In the genomic region with DNA sequence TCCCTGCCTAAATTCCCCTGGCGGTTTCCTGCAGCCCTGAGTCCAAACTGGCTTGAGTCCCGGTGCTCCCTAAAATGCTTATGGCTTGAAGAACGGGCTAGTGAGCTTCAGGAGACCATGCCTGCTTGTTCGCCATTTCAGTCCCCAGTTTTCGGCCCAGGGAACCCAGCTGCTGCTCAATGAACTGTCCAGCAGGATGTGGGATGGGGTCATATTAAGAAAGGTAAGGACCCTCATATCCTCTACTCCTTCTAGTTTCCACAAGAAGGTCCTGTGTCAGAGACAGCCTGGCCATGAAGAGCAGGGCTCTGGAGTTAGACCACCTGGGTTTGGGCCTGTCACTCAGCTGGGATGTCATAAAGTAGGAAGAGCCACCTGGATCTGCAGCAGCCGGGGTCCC, we compare ENCODE assay signal across 24 cellular contexts. TPM values are rescaled to one million over a fixed set of nuclear protein-coding genes. Genes with fewer than 3 reads are reported as not detected.
DNase-seq lines count a peak whose midpoint lies in the region; ATAC-seq and TF ChIP-seq lines count a peak whose summit lies in the region.
"Had no signal": no experiment of that assay in that cellular context is flagged by ENCODE, and none has a peak within 500 bp of the region (broad histone marks: within the 10 kb centered on the region; RNA-seq: fewer than 3 reads in every experiment).

No MANE protein-coding gene starts in this region.

- TF ChIP-seq POLR2A in esophagus muscularis mucosa (IDR thresholded peaks at IDR 0.05; ENCODE audit: low read depth) (no peak), sigmoid colon (IDR thresholded peaks at IDR 0.05) (no peak), uterus (IDR thresholded peaks at IDR 0.05) (no peak)

- H3K27ac ChIP-seq in SK-N-SH (ENCODE audit: low read depth in 2 of 2, low read length in 1 of 2): no peak overlapping the region
- peak overlapping the region; percentile 82 to 92 (median 92) for H3K27ac ChIP-seq in esophagus muscularis mucosa (replicated peaks in 1 of 4)
- peak overlapping the region; percentile 87 to 95 (median 92) for H3K27ac ChIP-seq in sigmoid colon
- H3K27ac ChIP-seq in uterus: peak overlapping the region; percentile 93 to 96
- H3K27ac ChIP-seq: 22Rv1 had no signal

- H3K36me3 ChIP-seq in SK-N-SH (replicated peaks in 1 of 2; ENCODE audit: control insufficient read depth in 1 of 2, insufficient read depth in 2 of 2, low read length in 1 of 2) (peaks cover 45 to 59% of the 10 kb centered on the region in 2 experiments), esophagus muscularis mucosa (peaks cover 87 to 100% (median 98%) of the 10 kb centered on the region in 4 donors), sigmoid colon (peaks cover 65 to 99% (median 92%) of the 10 kb centered on the region in 4 donors), uterus (no peaks in the 10 kb centered on the region)

- H3K27me3 ChIP-seq in SK-N-SH (ENCODE audit: insufficient read depth) (no peaks in the 10 kb centered on the region), esophagus muscularis mucosa (no peaks in the 10 kb centered on the region), sigmoid colon (no peaks in the 10 kb centered on the region), uterus (no peaks in the 10 kb centered on the region)

- DNase-seq in SK-N-SH: no peak
- no peak for DNase-seq in esophagus muscularis mucosa (ENCODE audit: extremely low spot score)
- no peak for DNase-seq in sigmoid colon
- DNase-seq in uterus: no peak
- DNase-seq in RPMI8226: no peak
- DNase-seq in cerebellar nuclear complex (lab: John Stamatoyannopoulos, UW): no peak
- DNase-seq: Calu3, DND-41, Kasumi-1, NCI-H1092 treated with DMSO at 0.1 percent for 48 hours, NCI-H1436, NCI-H187, NCI-H2081 treated with DMSO at 0.1 percent for 48 hours, NCI-H2171, NCI-H345, NCI-H524, NCI-H748 treated with DMSO at 0.1 percent for 48 hours, SHP77 had no signal

- ATAC-seq in SK-N-SH treated with all-trans-retinoic acid at 6 μM for 48 hours (no peak), HG02678 (IDR thresholded peaks at IDR 0.05; ENCODE audit: unreplicated experiment) (no peak)
- ATAC-seq: HCT116, HepG2, K562 had no signal

- no peak for TF ChIP-seq CTCF in SK-N-SH (IDR thresholded peaks at IDR 0.05)
- no peak for TF ChIP-seq CTCF in esophagus muscularis mucosa (IDR thresholded peaks at IDR 0.05)
- TF ChIP-seq CTCF in sigmoid colon (IDR thresholded peaks at IDR 0.05): no peak
- no peak for TF ChIP-seq CTCF in uterus (IDR thresholded peaks at IDR 0.05)

- no peak overlapping the region for H3K4me3 ChIP-seq in SK-N-SH (ENCODE audit: low read depth in 2 of 2, low read length in 1 of 2)
- no peak overlapping the region for H3K4me3 ChIP-seq in esophagus muscularis mucosa
- H3K4me3 ChIP-seq in sigmoid colon: no peak overlapping the region
- H3K4me3 ChIP-seq in uterus: no peak overlapping the region
- H3K4me3 ChIP-seq: K562 had no signal

- no peaks in the 10 kb centered on the region for H3K9me2 ChIP-seq in SK-N-SH

- TF ChIP-seq EP300 in SK-N-SH (IDR thresholded peaks at IDR 0.05; ENCODE audit: borderline replicate concordance in 1 of 2, low read depth in 1 of 2, low read length in 1 of 2) (no peak), esophagus muscularis mucosa (IDR thresholded peaks at IDR 0.05) (no peak), sigmoid colon (IDR thresholded peaks at IDR 0.05) (no peak)

- H2AFZ ChIP-seq in SK-N-SH (ENCODE audit: low read depth): no peak overlapping the region

- POLR2A ChIA-PET in SK-N-SH (lab: Yijun Ruan, JAX): no interaction called here

- TF ChIP-seq RAD21 in SK-N-SH (IDR thresholded peaks at IDR 0.05; ENCODE audit: low read length): no peak

- peaks cover 0 to 16% of the 10 kb centered on the region in 2 experiments; a peak in 2 of 4 replicates for H3K4me1 ChIP-seq in SK-N-SH (ENCODE audit: control insufficient read depth in 1 of 2, insufficient read depth in 2 of 2, low read depth in 1 of 2, low read length in 1 of 2)
- H3K4me1 ChIP-seq in esophagus muscularis mucosa: peaks cover 7 to 73% (median 59%) of the 10 kb centered on the region in 4 donors
- peaks cover 0 to 53% (median 46%) of the 10 kb centered on the region in 4 donors for H3K4me1 ChIP-seq in sigmoid colon
- peaks cover 4 to 19% of the 10 kb centered on the region in 2 donors for H3K4me1 ChIP-seq in uterus

- 95% methylated on average over 5 of the region's 6 CpGs for WGBS in SK-N-SH (ENCODE audit: low lambda C conversion rate)
- WGBS in esophagus muscularis mucosa: 75% methylated on average over 6 of the region's 6 CpGs
- WGBS in sigmoid colon, 2 donors: 91 to 92% methylated on average over 6 of the region's 6 CpGs

- H3K9ac ChIP-seq in SK-N-SH: no peak overlapping the region

- peaks cover 3% of the 10 kb centered on the region; the same call in 1 of the 2 replicates for H3K79me2 ChIP-seq in SK-N-SH (ENCODE audit: insufficient read depth)

- peaks cover 24% of the 10 kb centered on the region for H3F3A ChIP-seq in SK-N-SH (replicated peaks; ENCODE audit: insufficient read depth)

- intact Hi-C loops in esophagus muscularis mucosa (cut with DNase I): no loop called here
- intact Hi-C loops in sigmoid colon (cut with DNase I): no loop called here
- intact Hi-C loops in uterus (cut with DNase I; ENCODE audit: low total_unique reads): no loop called here

- no peak overlapping the region for H3K4me2 ChIP-seq in SK-N-SH

- CTCF ChIA-PET in SK-N-SH (lab: Yijun Ruan, JAX): interaction anchor here (1.5 kb wide), 1 partner anchor 46 kb away, joined by 5 read pairs; no protein-coding TSS in a partner anchor

- H3K9me3 ChIP-seq in SK-N-SH (no peaks in the 10 kb centered on the region), esophagus muscularis mucosa (no peaks in the 10 kb centered on the region), sigmoid colon (no peaks in the 10 kb centered on the region), uterus (no peaks in the 10 kb centered on the region)

- no peaks in the 10 kb centered on the region for H4K20me1 ChIP-seq in SK-N-SH (ENCODE audit: insufficient read depth)

TF ChIP-seq in SK-N-SH treated with all-trans-retinoic acid at 6 μM for 48 hours, 23 proteins besides CTCF, POLR2A, EP300 and RAD21:
- TF ChIP-seq ZNF565 (CRISPR knock-in tag; conservative IDR thresholded peaks at IDR 0.05; ENCODE audit: low read depth): no peak
- TF ChIP-seq ZNF70 (CRISPR knock-in tag; IDR thresholded peaks at IDR 0.05): peak; percentile 93
- no peak for TF ChIP-seq GLIS3 (CRISPR knock-in tag; IDR thresholded peaks at IDR 0.05)
TF ChIP-seq in SK-N-SH treated with all-trans-retinoic acid at 6 μM for 48 hours: peak in this region for 1.

TF ChIP-seq in SK-N-SH, 30 proteins besides CTCF, POLR2A, EP300 and RAD21:
- no peak for TF ChIP-seq FOXM1 (IDR thresholded peaks at IDR 0.05; ENCODE audit: low read depth)
- TF ChIP-seq RCOR1 (IDR thresholded peaks at IDR 0.05; ENCODE audit: low read length): no peak

RNA-seq across cellular contexts. Expression of a gene that starts 17.0 kb away (rescaled TPM):
- polyA plus RNA-seq in SK-N-SH (2012; rRNA removed) (12.7 and 18.9 TPM in 2 replicates), sigmoid colon (10 to 100 TPM in 1 of 3 donors, 1 to 10 TPM in 2; 1.2 to 13.0 (median 2.1) TPM)
- 8.5 and 13.1 TPM in 2 replicates for polyA plus RNA-seq in SK-N-SH (2012; cell fraction: cytosol; rRNA removed)
- 25.0 and 27.1 TPM in 2 replicates for polyA plus RNA-seq in SK-N-SH (2012; cell fraction: nucleus; rRNA removed)
- total RNA-seq in esophagus muscularis mucosa (1 to 10 TPM; 1.4 to 6.6 (median 3.4) TPM), sigmoid colon (1 to 10 TPM in 3 of 4 donors, under 1 TPM in 1; 0.99 to 6.0 (median 2.8) TPM), uterus (10 to 100 TPM in 1 of 4 donors, 1 to 10 TPM in 3; 1.8 to 21.8 (median 2.6) TPM)

RNA-seq across cellular contexts. Expression of a gene that starts 24.8 kb away (rescaled TPM):
- polyA plus RNA-seq in SK-N-SH (2012; rRNA removed) (63.9 and 92.4 TPM in 2 replicates), sigmoid colon (100 to 1,000 TPM in 1 of 3 donors, 10 to 100 TPM in 2; 29.8 to 130 (median 89.4) TPM)
- 53.5 and 70.6 TPM in 2 replicates for polyA plus RNA-seq in SK-N-SH (2012; cell fraction: cytosol; rRNA removed)
- 95.9 and 113 TPM in 2 replicates for polyA plus RNA-seq in SK-N-SH (2012; cell fraction: nucleus; rRNA removed)
- total RNA-seq in esophagus muscularis mucosa (1,000 to 10,000 TPM; 1,125 to 1,746 (median 1,157) TPM), sigmoid colon (1,000 to 10,000 TPM in 2 of 4 donors, 100 to 1,000 TPM in 2; 691 to 1,314 (median 1,068) TPM), uterus (100 to 1,000 TPM; 326 to 762 (median 535) TPM)

Comparison
In these comparisons a context has a peak if more than half of its experiments do, and no peak if none do; other contexts are left out.
1. H3K27ac ChIP-seq: peak in esophagus muscularis mucosa (4 of 4), sigmoid colon (4 of 4) and uterus (2 of 2); none in SK-N-SH (0 of 2).